In genomic region chr10:132345345-132345744, GRCh38 we compare ENCODE assay signal across 30 cellular contexts.
"Had no signal": no experiment of that assay in that cellular context is flagged by ENCODE, and none has a peak within 500 bp of the region (broad histone marks: within the 10 kb centered on the region; RNA-seq: fewer than 3 reads in every experiment).

No MANE protein-coding gene starts in this region.

- H3K27ac Mint-ChIP-seq: activated B cell treated with CpG ODN at 0.5 μM for 24 hours; activated CD4-positive, alpha-beta T cell treated with anti-CD3 and anti-CD28 coated beads, Interleukin-2, amount 10 ng/mL, durations not matched to agents 24 days and 14 days; activated CD8-positive, alpha-beta memory T cell treated with anti-CD3 and anti-CD28 coated beads, Interleukin-2, amount 10 ng/mL, durations not matched to agents 7 days and 5 days; activated naive CD4-positive, alpha-beta T cell treated with anti-CD3 and anti-CD28 coated beads, Interleukin-2, amount 50 U/mL, for 72 hours; activated naive CD8-positive, alpha-beta T cell treated with anti-CD3 and anti-CD28 coated beads, Interleukin-2, amount 50 U/mL, for 24 hours; activated T-cell treated with anti-CD3 and anti-CD28 coated beads, Interleukin-2, amount 50 U/mL, for 24 hours; activated T-helper 1 cell treated with anti-CD3 and anti-CD28 coated beads, Interleukin-12 subunit alpha, Interleukin-12 subunit beta, Interleukin-2, Interleukin-4 antibody, amounts not matched to agents 30 ng/mL and 10 ng/mL and 1 ng/mL, durations not matched to agents 14 hours and 24 hours and 36 hours; T-helper 2 cell treated with Interferon-gamma antibody and Interleukin-4, amounts not matched to agents 5 μg/mL and 100 μg/mL, for 36 hours had no signal

- DNase-seq: activated B cell treated with CpG ODN at 0.5 μM for 24 hours; activated CD4-positive, alpha-beta T cell treated with anti-CD3 and anti-CD28 coated beads for 1 hour; activated CD4-positive, alpha-beta T cell treated with anti-CD3 and anti-CD28 coated beads, Interleukin-2, amount 10 ng/mL, durations not matched to agents 24 days and 14 days; activated CD4-positive, alpha-beta T cell treated with anti-CD3 and anti-CD28 coated beads, Interleukin-2, amount 50 U/mL, for 48 hours; activated CD8-positive, alpha-beta memory T cell treated with anti-CD3 and anti-CD28 coated beads, Interleukin-2, amount 10 ng/mL, durations not matched to agents 7 days and 5 days; activated effector memory CD4-positive, alpha-beta T cell treated with Interleukin-2 at 50 U/mL for 16 hours; activated naive CD4-positive, alpha-beta T cell treated with Interleukin-2 at 50 U/mL for 16 hours; activated naive CD8-positive, alpha-beta T cell treated with anti-CD3 and anti-CD28 coated beads, Interleukin-2, amount 50 U/mL, for 24 hours; activated T-cell treated with anti-CD3 and anti-CD28 coated beads, Interleukin-2, amount 50 U/mL, for 24 hours; amniotic stem cell; body of pancreas; IMR-90; KG1; NCI-H1092; NCI-H1417; NCI-H1930; NCI-H345; NCI-H510A; NCI-H526 treated with DMSO at 0.1 percent for 48 hours; NCI-H82; NK-92 treated with Interleukin-12 subunit alpha and Interleukin-12 subunit beta, amount 100 ng/mL, for 24 hours; OCI-M1; RPMI8226; SW 1271 had no signal

- H3K36me3 Mint-ChIP-seq: activated naive CD4-positive, alpha-beta T cell treated with anti-CD3 and anti-CD28 coated beads, Interleukin-2, amount 50 U/mL, for 72 hours had no signal

- ATAC-seq: activated CD8-positive, alpha-beta memory T cell treated with anti-CD3 and anti-CD28 coated beads, Interleukin-2, amount 10 ng/mL, durations not matched to agents 7 days and 5 days; activated naive CD4-positive, alpha-beta T cell treated with anti-CD3 and anti-CD28 coated beads, Interleukin-2, amount 50 U/mL, for 72 hours; activated naive CD8-positive, alpha-beta T cell treated with anti-CD3 and anti-CD28 coated beads, Interleukin-2, amount 50 U/mL, for 24 hours; body of pancreas; Panc1; Right ventricle myocardium inferior; SK-N-SH treated with all-trans-retinoic acid at 6 μM for 48 hours had no signal

- H3K4me1 Mint-ChIP-seq: activated CD4-positive, alpha-beta T cell treated with anti-CD3 and anti-CD28 coated beads, Interleukin-2, amount 10 ng/mL, durations not matched to agents 24 days and 14 days; activated CD8-positive, alpha-beta memory T cell treated with anti-CD3 and anti-CD28 coated beads, Interleukin-2, amount 10 ng/mL, durations not matched to agents 7 days and 5 days; activated naive CD8-positive, alpha-beta T cell treated with anti-CD3 and anti-CD28 coated beads, Interleukin-2, amount 50 U/mL, for 24 hours had no signal

- H3K27me3 Mint-ChIP-seq: activated B cell treated with CpG ODN at 0.5 μM for 24 hours; activated CD4-positive, alpha-beta T cell treated with anti-CD3 and anti-CD28 coated beads, Interleukin-2, amount 10 ng/mL, durations not matched to agents 24 days and 14 days; activated CD8-positive, alpha-beta memory T cell treated with anti-CD3 and anti-CD28 coated beads, Interleukin-2, amount 10 ng/mL, durations not matched to agents 7 days and 5 days; activated naive CD8-positive, alpha-beta T cell treated with anti-CD3 and anti-CD28 coated beads, Interleukin-2, amount 50 U/mL, for 24 hours; activated T-cell treated with anti-CD3 and anti-CD28 coated beads, Interleukin-2, amount 50 U/mL, for 24 hours had no signal

- H3K4me3 Mint-ChIP-seq: activated B cell treated with CpG ODN at 0.5 μM for 24 hours; activated CD4-positive, alpha-beta T cell treated with anti-CD3 and anti-CD28 coated beads, Interleukin-2, amount 10 ng/mL, durations not matched to agents 24 days and 14 days; activated CD8-positive, alpha-beta memory T cell treated with anti-CD3 and anti-CD28 coated beads, Interleukin-2, amount 10 ng/mL, durations not matched to agents 7 days and 5 days; activated naive CD8-positive, alpha-beta T cell treated with anti-CD3 and anti-CD28 coated beads, Interleukin-2, amount 50 U/mL, for 24 hours; activated T-cell treated with anti-CD3 and anti-CD28 coated beads, Interleukin-2, amount 50 U/mL, for 24 hours; activated T-helper 1 cell treated with anti-CD3 and anti-CD28 coated beads, Interleukin-12 subunit alpha, Interleukin-12 subunit beta, Interleukin-2, Interleukin-4 antibody, amounts not matched to agents 30 ng/mL and 10 ng/mL and 1 ng/mL, durations not matched to agents 14 hours and 24 hours and 36 hours; T-helper 2 cell treated with Interferon-gamma antibody and Interleukin-4, amounts not matched to agents 5 μg/mL and 100 μg/mL, for 36 hours had no signal

- H3K9me3 Mint-ChIP-seq: activated CD4-positive, alpha-beta T cell treated with anti-CD3 and anti-CD28 coated beads, Interleukin-2, amount 10 ng/mL, durations not matched to agents 24 days and 14 days; activated naive CD4-positive, alpha-beta T cell treated with anti-CD3 and anti-CD28 coated beads, Interleukin-2, amount 50 U/mL, for 72 hours; activated naive CD8-positive, alpha-beta T cell treated with anti-CD3 and anti-CD28 coated beads, Interleukin-2, amount 50 U/mL, for 24 hours; activated T-helper 1 cell treated with anti-CD3 and anti-CD28 coated beads, Interleukin-12 subunit alpha, Interleukin-12 subunit beta, Interleukin-2, Interleukin-4 antibody, amounts not matched to agents 30 ng/mL and 10 ng/mL and 1 ng/mL, durations not matched to agents 14 hours and 24 hours and 36 hours; T-helper 2 cell treated with Interferon-gamma antibody and Interleukin-4, amounts not matched to agents 5 μg/mL and 100 μg/mL, for 36 hours had no signal
